ENCODE assay signal across 19 cellular contexts in the genomic region with DNA sequence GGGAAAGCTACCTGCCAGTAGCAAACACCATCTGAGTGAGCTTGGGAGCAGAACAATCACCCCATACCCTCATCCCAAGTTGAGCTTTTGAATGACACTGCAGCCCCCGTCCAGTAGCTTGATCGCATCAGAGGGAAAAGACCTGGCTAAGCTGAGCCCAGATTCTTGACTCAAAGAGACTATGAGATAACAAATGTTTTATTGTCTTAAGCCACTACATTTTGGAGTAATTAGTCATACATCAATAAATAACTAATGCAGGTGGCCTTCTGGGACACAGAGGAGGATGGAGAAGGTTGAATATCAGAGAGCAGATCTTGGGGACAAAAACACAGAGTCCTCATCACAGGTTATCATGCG. TPM values are rescaled to one million over a fixed set of nuclear protein-coding genes. Genes with fewer than 3 reads are reported as not detected.
A peak's percentile ranks its signal among the peaks of the same experiment; 100 is the strongest.
DNase-seq lines count a peak whose midpoint lies in the region; ATAC-seq and TF ChIP-seq lines count a peak whose summit lies in the region.
"Had no signal": no experiment of that assay in that cellular context is flagged by ENCODE, and none has a peak within 500 bp of the region (broad histone marks: within the 10 kb centered on the region; RNA-seq: fewer than 3 reads in every experiment).

No MANE protein-coding gene starts in this region.

- ATAC-seq in activated CD8-positive, alpha-beta T cell treated with anti-CD3 and anti-CD28 coated beads for 36 hours, result no peak
- ATAC-seq in activated CD8-positive, alpha-beta T cell treated with anti-CD3 and anti-CD28 coated beads, Interleukin-2, amount 10 ng/mL, durations not matched to agents 7 days and 5 days, result no peak
- peak; percentile 23 to 29 for ATAC-seq in gastrocnemius medialis
- ATAC-seq: Right ventricle myocardium inferior had no signal

- H3K9ac ChIP-seq in mammary epithelial cell (ENCODE audit: insufficient read depth, low read length), result no peak overlapping the region

- peaks cover 17% of the 10 kb centered on the region for H3K4me1 Mint-ChIP-seq in activated CD8-positive, alpha-beta T cell treated with anti-CD3 and anti-CD28 coated beads for 36 hours (ENCODE audit: low read depth)
- H3K4me1 Mint-ChIP-seq in activated CD8-positive, alpha-beta T cell treated with anti-CD3 and anti-CD28 coated beads, Interleukin-2, amount 10 ng/mL, durations not matched to agents 7 days and 5 days (ENCODE audit: low read depth), result peaks cover 15% of the 10 kb centered on the region
- H3K4me1 Mint-ChIP-seq: neural crest cell had no signal

- no peak for DNase-seq in activated CD8-positive, alpha-beta T cell treated with anti-CD3 and anti-CD28 coated beads for 36 hours
- DNase-seq in activated CD8-positive, alpha-beta T cell treated with anti-CD3 and anti-CD28 coated beads, Interleukin-2, amount 10 ng/mL, durations not matched to agents 7 days and 5 days, result no peak
- DNase-seq in LoVo (ENCODE audit: low spot score), result peak; percentile 69
- no peak for DNase-seq in mammary epithelial cell
- peak in 1 of 2 donors; percentile 14 for DNase-seq in gastrocnemius medialis
- no peak for DNase-seq in DMS 273 (lab: John Stamatoyannopoulos, UW; ENCODE audit: unreplicated experiment)
- no peak for DNase-seq in T1000 (lab: John Stamatoyannopoulos, UW)
- no peak for DNase-seq in GM19240 (ENCODE audit: insufficient read length, low spot score)
- DNase-seq: activated CD8-positive, alpha-beta memory T cell treated with anti-CD3 and anti-CD28 coated beads, Interleukin-2, amount 50 U/mL, for 48 hours; H9; hypothalamus; left lung; MM.1S; NCI-H2081 had no signal

- no peaks in the 10 kb centered on the region for H4K20me1 ChIP-seq in mammary epithelial cell (ENCODE audit: insufficient read depth, low read length)

- peak overlapping the region; percentile 43 for H3K4me2 ChIP-seq in mammary epithelial cell (ENCODE audit: insufficient read depth, low read depth, low read length)

- no peaks in the 10 kb centered on the region for H3K9me3 ChIP-seq in mammary epithelial cell (replicated peaks; ENCODE audit: insufficient read depth, low read length)
- H3K9me3 ChIP-seq in gastrocnemius medialis, result no peaks in the 10 kb centered on the region
- H3K9me3 ChIP-seq: left lung had no signal

- no peaks in the 10 kb centered on the region for H3K36me3 Mint-ChIP-seq in activated CD8-positive, alpha-beta T cell treated with anti-CD3 and anti-CD28 coated beads for 36 hours (ENCODE audit: low read depth)
- no peaks in the 10 kb centered on the region for H3K36me3 Mint-ChIP-seq in activated CD8-positive, alpha-beta T cell treated with anti-CD3 and anti-CD28 coated beads, Interleukin-2, amount 10 ng/mL, durations not matched to agents 7 days and 5 days (ENCODE audit: low read depth)

- no peaks in the 10 kb centered on the region for H3K79me2 ChIP-seq in mammary epithelial cell (ENCODE audit: insufficient read depth, low read length)

- peak overlapping the region; percentile 81 for H2AFZ ChIP-seq in mammary epithelial cell (ENCODE audit: low read depth, low read length)

- 91% methylated on average over 3 of the region's 3 CpGs for WGBS in mammary epithelial cell (ENCODE audit: low coverage, missing lambda C conversion rate)

- H3K4me3 Mint-ChIP-seq in activated CD8-positive, alpha-beta T cell treated with anti-CD3 and anti-CD28 coated beads for 36 hours, result no peak overlapping the region
- H3K4me3 Mint-ChIP-seq in activated CD8-positive, alpha-beta T cell treated with anti-CD3 and anti-CD28 coated beads, Interleukin-2, amount 10 ng/mL, durations not matched to agents 7 days and 5 days, result no peak overlapping the region
- H3K4me3 Mint-ChIP-seq: H9, neural crest cell had no signal

- CTCF ChIA-PET in activated CD8-positive, alpha-beta T cell treated with anti-CD3 and anti-CD28 coated beads for 36 hours (lab: Charles Lee), result interaction anchor here (1.4 to 2.3 kb wide), 3 partner anchors 12 to 66 kb away, joined by 5 to 7 read pairs (median 6); no protein-coding TSS in a partner anchor
- CTCF ChIA-PET in activated CD8-positive, alpha-beta T cell treated with anti-CD3 and anti-CD28 coated beads, Interleukin-2, amount 10 ng/mL, durations not matched to agents 7 days and 5 days (lab: Charles Lee), result interaction anchor here (0.9 to 1.5 kb wide), 4 partner anchors 16 to 68 kb away, joined by 3 to 7 read pairs (median 4); no protein-coding TSS in a partner anchor
- CTCF ChIA-PET in mammary epithelial cell (lab: Charles Lee; ENCODE audit: low non-redundant PET), result interaction anchor here (0.5 to 1.0 kb wide), 4 partner anchors 37 to 182 kb away, joined by 3 to 6 read pairs (median 4); a partner anchor contains a TSS

- H3K27me3 Mint-ChIP-seq in activated CD8-positive, alpha-beta T cell treated with anti-CD3 and anti-CD28 coated beads for 36 hours, result peaks cover 14% of the 10 kb centered on the region
- no peaks in the 10 kb centered on the region for H3K27me3 Mint-ChIP-seq in activated CD8-positive, alpha-beta T cell treated with anti-CD3 and anti-CD28 coated beads, Interleukin-2, amount 10 ng/mL, durations not matched to agents 7 days and 5 days (ENCODE audit: low read depth)

- H3K27ac ChIP-seq in mammary epithelial cell (ENCODE audit: insufficient read depth, low read depth, low read length), result peak overlapping the region; percentile 76
- peak overlapping the region; percentile 55 to 79 (median 72) for H3K27ac ChIP-seq in gastrocnemius medialis
- H3K27ac ChIP-seq: skin epidermis had no signal

- no peak overlapping the region for H3K4me3 ChIP-seq in mammary epithelial cell (replicated peaks in 1 of 3; ENCODE audit: insufficient read depth in 1 of 3, low read depth in 2 of 3, low read length in 3 of 3)
- H3K4me3 ChIP-seq in gastrocnemius medialis, result no peak overlapping the region
- H3K4me3 ChIP-seq: left lung, skin epidermis had no signal

- H3K27ac Mint-ChIP-seq in activated CD8-positive, alpha-beta T cell treated with anti-CD3 and anti-CD28 coated beads for 36 hours, result peak overlapping the region; percentile 64
- no peak overlapping the region for H3K27ac Mint-ChIP-seq in activated CD8-positive, alpha-beta T cell treated with anti-CD3 and anti-CD28 coated beads, Interleukin-2, amount 10 ng/mL, durations not matched to agents 7 days and 5 days
- H3K27ac Mint-ChIP-seq: H9 had no signal

- in situ Hi-C loops in mammary epithelial cell (cut with MboI; ENCODE audit: low sequenced_read_pairs in 2 of 2), result loop anchor here in 1 of 2 donors (5.0 to 25.0 kb wide), 2 partner anchors 59 to 174 kb away; no protein-coding TSS in a partner anchor
- in situ Hi-C loops in gastrocnemius medialis (cut with MboI; ENCODE audit: low sequenced_read_pairs in 4 of 4), result no loop called here

- intact Hi-C loops in activated CD8-positive, alpha-beta T cell treated with anti-CD3 and anti-CD28 coated beads for 36 hours (cut with micrococcal nuclease), result no loop called here
- intact Hi-C loops in mammary epithelial cell (cut with micrococcal nuclease) (loop anchor here (1.0 to 5.0 kb wide), 8 partner anchors 38 to 469 kb away; a partner anchor contains a TSS), gastrocnemius medialis (cut with DNase I; ENCODE audit: low total_unique reads) (loop anchor here (5.0 kb wide), 2 partner anchors 54 to 69 kb away; a partner anchor contains a TSS)

- TF ChIP-seq CTCF in activated CD8-positive, alpha-beta T cell treated with anti-CD3 and anti-CD28 coated beads for 36 hours (IDR thresholded peaks at IDR 0.05), result no peak
- no peak for TF ChIP-seq CTCF in mammary epithelial cell (conservative IDR thresholded peaks at IDR 0.05 in 1 of 2, IDR thresholded peaks at IDR 0.05 in 1 of 2; ENCODE audit: extremely low read depth in 1 of 2, insufficient read depth in 1 of 2, low read depth in 1 of 2, low read length in 2 of 2)
- no peak for TF ChIP-seq CTCF in gastrocnemius medialis (IDR thresholded peaks at IDR 0.05 in 4 of 5, conservative IDR thresholded peaks at IDR 0.05 in 1 of 5)

- dilution Hi-C loops in mammary epithelial cell (cut with HindIII; ENCODE audit: low sequenced_read_pairs), result loop anchor here (5.0 kb wide), 2 partner anchors 36 to 81 kb away; no protein-coding TSS in a partner anchor

- POLR2A ChIA-PET in activated CD8-positive, alpha-beta T cell treated with anti-CD3 and anti-CD28 coated beads for 36 hours (lab: Charles Lee), result no interaction called here
- POLR2A ChIA-PET in activated CD8-positive, alpha-beta T cell treated with anti-CD3 and anti-CD28 coated beads, Interleukin-2, amount 10 ng/mL, durations not matched to agents 7 days and 5 days (lab: Charles Lee), result no interaction called here

- TSS peak; percentile 75 for BruUV-seq in mammary epithelial cell (replicated peaks; lab: Mats Ljungman, UMichigan)

- no peaks in the 10 kb centered on the region for H3K27me3 ChIP-seq in mammary epithelial cell (ENCODE audit: insufficient read depth, low read length)
- no peaks in the 10 kb centered on the region for H3K27me3 ChIP-seq in gastrocnemius medialis
- H3K27me3 ChIP-seq: left lung had no signal

- peaks cover 14% of the 10 kb centered on the region for H3K9me3 Mint-ChIP-seq in activated CD8-positive, alpha-beta T cell treated with anti-CD3 and anti-CD28 coated beads for 36 hours
- peaks cover 9% of the 10 kb centered on the region for H3K9me3 Mint-ChIP-seq in activated CD8-positive, alpha-beta T cell treated with anti-CD3 and anti-CD28 coated beads, Interleukin-2, amount 10 ng/mL, durations not matched to agents 7 days and 5 days (ENCODE audit: insufficient read depth)

- H3K36me3 ChIP-seq in mammary epithelial cell (ENCODE audit: insufficient read depth, low read length), result no peaks in the 10 kb centered on the region
- H3K36me3 ChIP-seq in gastrocnemius medialis, result no peaks in the 10 kb centered on the region
- H3K36me3 ChIP-seq: left lung had no signal

- H3K4me1 ChIP-seq in mammary epithelial cell (ENCODE audit: insufficient read depth, low read length) (peaks cover 20% of the 10 kb centered on the region), gastrocnemius medialis (peaks cover 8 to 16% of the 10 kb centered on the region in 2 donors)

- no peak for TF ChIP-seq POLR2A in gastrocnemius medialis (IDR thresholded peaks at IDR 0.05)

RNA-seq across cellular contexts. Expression of a gene that starts 24.6 kb away (rescaled TPM):
- not detected for total RNA-seq in activated CD8-positive, alpha-beta T cell treated with anti-CD3 and anti-CD28 coated beads for 36 hours
- not detected for total RNA-seq in activated CD8-positive, alpha-beta T cell treated with anti-CD3 and anti-CD28 coated beads, Interleukin-2, amount 10 ng/mL, durations not matched to agents 7 days and 5 days
- total RNA-seq in mammary epithelial cell (not detected), gastrocnemius medialis (not detected)
- not detected for polyA plus RNA-seq in mammary epithelial cell
- polyA minus RNA-seq in mammary epithelial cell, result not detected
- total RNA-seq: esophagus mucosa, H9, left lung, neural crest cell, Right ventricle myocardium inferior had no signal

RNA-seq across cellular contexts. Expression of a gene that starts 55.0 kb away (rescaled TPM):
- total RNA-seq in activated CD8-positive, alpha-beta T cell treated with anti-CD3 and anti-CD28 coated beads for 36 hours, result 1 to 10 TPM; 7.4 to 8.3 TPM
- 1 to 10 TPM; 4.6 to 5.2 TPM for total RNA-seq in activated CD8-positive, alpha-beta T cell treated with anti-CD3 and anti-CD28 coated beads, Interleukin-2, amount 10 ng/mL, durations not matched to agents 7 days and 5 days
- total RNA-seq in mammary epithelial cell (100 to 1,000 TPM in 1 of 2 donors, 10 to 100 TPM in 1; 85.9 to 120 TPM), gastrocnemius medialis (10 to 100 TPM; 27.3 to 60.2 (median 33.9) TPM)
- polyA plus RNA-seq in mammary epithelial cell, result 66.8 TPM
- polyA minus RNA-seq in mammary epithelial cell, result 27.6 TPM

RNA-seq across cellular contexts. Expression of a gene that starts 59.3 kb away (rescaled TPM):
- total RNA-seq in activated CD8-positive, alpha-beta T cell treated with anti-CD3 and anti-CD28 coated beads for 36 hours, result not detected
- not detected for total RNA-seq in activated CD8-positive, alpha-beta T cell treated with anti-CD3 and anti-CD28 coated beads, Interleukin-2, amount 10 ng/mL, durations not matched to agents 7 days and 5 days
- total RNA-seq in mammary epithelial cell, result not detected
- not detected for polyA plus RNA-seq in mammary epithelial cell
- not detected for polyA minus RNA-seq in mammary epithelial cell
- total RNA-seq in gastrocnemius medialis, result not detected
- total RNA-seq: esophagus mucosa, H9, left lung, neural crest cell, Right ventricle myocardium inferior had no signal
- polyA plus RNA-seq: adipose tissue had no signal

Comparison
In these comparisons a context has a peak if more than half of its experiments do, and no peak if none do; other contexts are left out.
1. ATAC-seq: peak in gastrocnemius medialis (2 of 2); none in activated CD8-positive, alpha-beta T cell treated with anti-CD3 and anti-CD28 coated beads for 36 hours (single experiment) and activated CD8-positive, alpha-beta T cell treated with anti-CD3 and anti-CD28 coated beads, Interleukin-2, amount 10 ng/mL, durations not matched to agents 7 days and 5 days (single experiment).